Comparison of ENCODE assay signal across 12 cellular contexts in the genomic region with DNA sequence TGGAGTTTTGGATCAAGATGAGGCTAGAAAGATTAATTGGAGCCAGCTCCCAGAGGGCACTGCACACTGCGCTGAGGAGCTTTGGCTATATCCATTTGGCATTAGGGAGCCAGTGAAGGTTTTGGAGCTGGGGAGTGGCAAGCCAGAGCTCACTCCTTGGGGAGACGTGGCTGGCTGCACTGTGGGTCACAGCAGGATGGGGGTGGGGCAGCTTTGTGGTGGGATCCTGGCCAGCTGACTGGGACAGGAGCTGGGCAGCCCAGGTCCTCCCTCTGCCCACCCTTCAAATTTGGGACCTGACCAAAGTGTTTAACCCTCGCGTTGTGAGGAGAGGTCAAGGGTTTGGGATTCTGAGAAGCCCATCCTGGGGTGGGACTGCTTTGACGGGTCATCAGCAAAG. TPM values are rescaled to one million over a fixed set of nuclear protein-coding genes. Genes with fewer than 3 reads are reported as not detected.
DNase-seq lines count a peak whose midpoint lies in the region; ATAC-seq and TF ChIP-seq lines count a peak whose summit lies in the region.
"Had no signal": no experiment of that assay in that cellular context is flagged by ENCODE, and none has a peak within 500 bp of the region (broad histone marks: within the 10 kb centered on the region; RNA-seq: fewer than 3 reads in every experiment).

No MANE protein-coding gene starts in this region.

- 79% methylated on average over 5 of the region's 5 CpGs; no CpG with 5 or more reads in 1 of the 2 donors for WGBS in transverse colon (ENCODE audit: low coverage in 1 of 2), 2 donors

- TF ChIP-seq EP300 in transverse colon (IDR thresholded peaks at IDR 0.05; ENCODE audit: low read depth) = no peak

- peaks cover 64% of the 10 kb centered on the region for H3K4me1 Mint-ChIP-seq in activated naive CD4-positive, alpha-beta T cell treated with anti-CD3 and anti-CD28 coated beads, Interleukin-2, amount 10 ng/mL, durations not matched to agents 7 days and 5 days
- H3K4me1 Mint-ChIP-seq in MCF 10A (ENCODE audit: insufficient read depth, unreplicated experiment) = peaks cover 23% of the 10 kb centered on the region
- H3K4me1 Mint-ChIP-seq in naive thymus-derived CD4-positive, alpha-beta T cell = peaks cover 39 to 78% (median 66%) of the 10 kb centered on the region in 7 donors

- BruUV-seq in MCF 10A (replicated peaks; lab: Mats Ljungman, UMichigan) = no TSS peak

- POLR2A ChIA-PET in MCF 10A (lab: Yijun Ruan, JAX) = interaction anchor here (1.0 to 3.8 kb wide), 3 partner anchors 14 to 52 kb away, joined by 3 to 19 read pairs (median 3); no protein-coding TSS in a partner anchor
- POLR2A ChIA-PET in naive thymus-derived CD4-positive, alpha-beta T cell (lab: Charles Lee) = interaction anchor here (0.7 to 23.5 kb wide), 7 partner anchors 9 to 132 kb away, joined by 3 to 521 read pairs (median 48); a partner anchor contains a TSS

- no peaks in the 10 kb centered on the region for H3K9me3 ChIP-seq in naive thymus-derived CD4-positive, alpha-beta T cell (ENCODE audit: control insufficient read depth in 2 of 3, low read length in 3 of 3)
- H3K9me3 ChIP-seq in transverse colon = no peaks in the 10 kb centered on the region

- no peak for TF ChIP-seq CTCF in MCF 10A (IDR thresholded peaks at IDR 0.05; ENCODE audit: unreplicated experiment)
- TF ChIP-seq CTCF in transverse colon (IDR thresholded peaks at IDR 0.05) = no peak
- no peak for TF ChIP-seq CTCF in omental fat pad (IDR thresholded peaks at IDR 0.05)

- in situ Hi-C loops in transverse colon (cut with MboI; ENCODE audit: low pct_ligation_motif_present in 1 of 4, low pct_unique_long_range_greater_than_20kb in 1 of 4, low sequenced_read_pairs in 3 of 4) = loop anchor here in 3 of 4 donors (10.0 to 25.0 kb wide), 3 partner anchors 60 to 327 kb away; a partner anchor contains a TSS

- H3K9me3 Mint-ChIP-seq in activated naive CD4-positive, alpha-beta T cell treated with anti-CD3 and anti-CD28 coated beads, Interleukin-2, amount 10 ng/mL, durations not matched to agents 7 days and 5 days = no peaks in the 10 kb centered on the region
- H3K9me3 Mint-ChIP-seq in MCF 10A (ENCODE audit: unreplicated experiment) = no peaks in the 10 kb centered on the region
- H3K9me3 Mint-ChIP-seq in naive thymus-derived CD4-positive, alpha-beta T cell = no peaks in the 10 kb centered on the region

- DNase-seq in activated naive CD4-positive, alpha-beta T cell treated with anti-CD3 and anti-CD28 coated beads, Interleukin-2, amount 10 ng/mL, durations not matched to agents 7 days and 5 days = no peak
- no peak for DNase-seq in activated naive CD4-positive, alpha-beta T cell treated with anti-CD3 and anti-CD28 coated beads, Interleukin-2, amount 50 U/mL, for 16 hours
- DNase-seq in MCF 10A (ENCODE audit: unreplicated experiment) = no peak
- no peak for DNase-seq in naive thymus-derived CD4-positive, alpha-beta T cell
- no peak for DNase-seq in transverse colon
- no peak for DNase-seq in omental fat pad (ENCODE audit: low spot score)
- DNase-seq in NCI-H1105 treated with DMSO at 0.1 percent for 48 hours (lab: John Stamatoyannopoulos, UW) = no peak
- DNase-seq: activated CD4-positive, alpha-beta T cell treated with anti-CD3 and anti-CD28 coated beads, Interleukin-2, amount 50 U/mL, for 4 hours; hippocampal formation; occipital lobe; SHP77 treated with DMSO at 0.1 percent for 48 hours had no signal

- CTCF ChIA-PET in activated naive CD4-positive, alpha-beta T cell treated with anti-CD3 and anti-CD28 coated beads, Interleukin-2, amount 10 ng/mL, durations not matched to agents 7 days and 5 days (lab: Charles Lee) = interaction anchor here (1.0 to 2.4 kb wide), 3 partner anchors 10 to 43 kb away, joined by 3 to 5 read pairs (median 4); no protein-coding TSS in a partner anchor
- CTCF ChIA-PET in MCF 10A (lab: Yijun Ruan, JAX) = interaction anchor here (0.6 to 1.0 kb wide), 3 partner anchors 18 to 1333 kb away, joined by 3 read pairs; no protein-coding TSS in a partner anchor
- CTCF ChIA-PET in naive thymus-derived CD4-positive, alpha-beta T cell (lab: Charles Lee) = interaction anchor here (0.8 to 4.2 kb wide), 5 partner anchors 11 to 58 kb away, joined by 3 to 25 read pairs (median 12); a partner anchor contains a TSS

- intact Hi-C loops in MCF 10A (cut with micrococcal nuclease) (loop anchor here (5.0 kb wide), 2 partner anchors 58 to 98 kb away; a partner anchor contains a TSS), transverse colon (cut with DNase I; ENCODE audit: low total_unique reads) (loop anchor here (5.0 kb wide), 1 partner anchor 53 kb away; no protein-coding TSS in a partner anchor)
- intact Hi-C loops in naive thymus-derived CD4-positive, alpha-beta T cell (cut with micrococcal nuclease) = loop anchor here (5.0 kb wide), 1 partner anchor 33 kb away; no protein-coding TSS in a partner anchor

- H3K27me3 Mint-ChIP-seq in activated naive CD4-positive, alpha-beta T cell treated with anti-CD3 and anti-CD28 coated beads, Interleukin-2, amount 10 ng/mL, durations not matched to agents 7 days and 5 days = no peaks in the 10 kb centered on the region
- H3K27me3 Mint-ChIP-seq in MCF 10A (ENCODE audit: insufficient read depth, unreplicated experiment) = no peaks in the 10 kb centered on the region
- H3K27me3 Mint-ChIP-seq in naive thymus-derived CD4-positive, alpha-beta T cell = no peaks in the 10 kb centered on the region

- peaks cover 42 to 63% of the 10 kb centered on the region in 2 donors for H3K4me1 ChIP-seq in naive thymus-derived CD4-positive, alpha-beta T cell (ENCODE audit: control insufficient read depth in 2 of 2, insufficient read depth in 2 of 2, low read length in 2 of 2)
- H3K4me1 ChIP-seq in transverse colon = peaks cover 28 to 39% (median 29%) of the 10 kb centered on the region in 4 donors

- no peak for TF ChIP-seq POLR2A in transverse colon (IDR thresholded peaks at IDR 0.05)

- no peak for ATAC-seq in naive thymus-derived CD4-positive, alpha-beta T cell
- ATAC-seq in omental fat pad (ENCODE audit: low FRiP score) (no peak), HG03097 (IDR thresholded peaks at IDR 0.05; ENCODE audit: low FRiP score, unreplicated experiment) (no peak)

- H3K4me3 ChIP-seq in naive thymus-derived CD4-positive, alpha-beta T cell (ENCODE audit: low read length) = peak overlapping the region; percentile 9
- no peak overlapping the region for H3K4me3 ChIP-seq in transverse colon

- peak overlapping the region; percentile 65 for H3K4me3 Mint-ChIP-seq in activated naive CD4-positive, alpha-beta T cell treated with anti-CD3 and anti-CD28 coated beads, Interleukin-2, amount 10 ng/mL, durations not matched to agents 7 days and 5 days
- no peak overlapping the region for H3K4me3 Mint-ChIP-seq in MCF 10A (ENCODE audit: unreplicated experiment)
- H3K4me3 Mint-ChIP-seq in naive thymus-derived CD4-positive, alpha-beta T cell = peak overlapping the region; percentile 38 to 86 (median 78)

- no peaks in the 10 kb centered on the region for H3K27me3 ChIP-seq in naive thymus-derived CD4-positive, alpha-beta T cell (ENCODE audit: control insufficient read depth in 2 of 2, insufficient read depth in 2 of 2, low read length in 2 of 2)
- H3K27me3 ChIP-seq in transverse colon = no peaks in the 10 kb centered on the region

- H3K27ac Mint-ChIP-seq in activated naive CD4-positive, alpha-beta T cell treated with anti-CD3 and anti-CD28 coated beads, Interleukin-2, amount 10 ng/mL, durations not matched to agents 7 days and 5 days = peak overlapping the region; percentile 94
- peak overlapping the region; percentile 93 for H3K27ac Mint-ChIP-seq in MCF 10A (ENCODE audit: low read depth, unreplicated experiment)
- H3K27ac Mint-ChIP-seq in naive thymus-derived CD4-positive, alpha-beta T cell = peak overlapping the region; percentile 97 to 100 (median 98)

- no peaks in the 10 kb centered on the region for H3K36me3 ChIP-seq in naive thymus-derived CD4-positive, alpha-beta T cell (ENCODE audit: control insufficient read depth in 2 of 3, insufficient read depth in 3 of 3, low read length in 3 of 3)
- H3K36me3 ChIP-seq in transverse colon = no peaks in the 10 kb centered on the region

- peaks cover 3% of the 10 kb centered on the region for H3K36me3 Mint-ChIP-seq in activated naive CD4-positive, alpha-beta T cell treated with anti-CD3 and anti-CD28 coated beads, Interleukin-2, amount 10 ng/mL, durations not matched to agents 7 days and 5 days
- H3K36me3 Mint-ChIP-seq in MCF 10A (ENCODE audit: insufficient read depth, unreplicated experiment) = no peaks in the 10 kb centered on the region
- no peaks in the 10 kb centered on the region for H3K36me3 Mint-ChIP-seq in naive thymus-derived CD4-positive, alpha-beta T cell

- peak overlapping the region; percentile 91 for H3K27ac ChIP-seq in naive thymus-derived CD4-positive, alpha-beta T cell (ENCODE audit: low read depth, low read length)
- H3K27ac ChIP-seq in transverse colon = peak overlapping the region; percentile 80 to 93 (median 86)

RNA-seq across cellular contexts. Expression of a gene that starts 5.0 kb away (rescaled TPM):
- total RNA-seq in MCF 10A (2022) (not detected in 2 replicates), transverse colon (under 1 TPM in 1 of 4 donors, not detected in 3; 0.16 TPM), omental fat pad (under 1 TPM; 0.16 to 0.56 (median 0.31) TPM)
- total RNA-seq in naive thymus-derived CD4-positive, alpha-beta T cell = 1 to 10 TPM in 1 of 5 experiments, under 1 TPM in 4; 0.13 to 1.0 (median 0.19) TPM
- polyA plus RNA-seq in naive thymus-derived CD4-positive, alpha-beta T cell = not detected

RNA-seq across cellular contexts. Expression of a gene that starts 58.7 kb away (rescaled TPM):
- total RNA-seq in MCF 10A (2022) = 3.6 and 7.0 TPM in 2 replicates
- total RNA-seq in naive thymus-derived CD4-positive, alpha-beta T cell = 100 to 1,000 TPM in 3 of 5 experiments, 10 to 100 TPM in 2; 91.1 to 271 (median 101) TPM
- polyA plus RNA-seq in naive thymus-derived CD4-positive, alpha-beta T cell = 100 to 1,000 TPM; 220 to 300 TPM
- total RNA-seq in transverse colon = 10 to 100 TPM; 54.3 to 77.0 (median 61.6) TPM
- 100 to 1,000 TPM in 2 of 4 donors, 10 to 100 TPM in 2; 65.1 to 119 (median 86.3) TPM for total RNA-seq in omental fat pad
